Comparison of ENCODE assay signal across 19 cellular contexts in the genomic region with DNA sequence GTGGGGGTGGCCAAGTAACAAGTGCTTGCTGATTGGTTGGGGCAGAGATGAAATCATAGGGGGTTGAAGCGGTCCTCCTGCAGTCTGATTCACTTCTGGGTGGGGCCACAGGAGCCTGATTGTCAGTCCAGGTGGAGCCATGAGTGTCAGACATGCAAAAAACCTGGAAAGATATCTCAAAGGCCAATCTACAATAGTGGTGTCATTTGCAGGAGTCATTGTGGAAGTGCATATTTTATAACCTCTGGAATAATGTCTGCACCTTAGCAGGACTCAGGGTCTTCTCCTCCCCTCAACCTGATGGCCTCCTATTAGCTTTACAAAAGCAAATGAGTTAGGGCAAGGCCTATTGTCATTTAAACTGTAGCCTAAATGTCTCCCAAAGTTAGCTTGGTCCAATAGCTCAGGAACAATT.
"Had no signal": no experiment of that assay in that cellular context is flagged by ENCODE, and none has a peak within 500 bp of the region (broad histone marks: within the 10 kb centered on the region; RNA-seq: fewer than 3 reads in every experiment).

No MANE protein-coding gene starts in this region.

- H3K4me1 ChIP-seq: pancreas, psoas muscle, right atrium auricular region, spleen, upper lobe of right lung had no signal

- H3K27ac ChIP-seq: pancreas, psoas muscle, right atrium auricular region, spleen, thoracic aorta, upper lobe of right lung had no signal

- H3K9me3 ChIP-seq: pancreas, psoas muscle, right atrium auricular region, spleen, thoracic aorta, upper lobe of right lung had no signal

- H3K4me3 ChIP-seq: pancreas, psoas muscle, right atrium auricular region, spleen, thoracic aorta, upper lobe of right lung had no signal

- ATAC-seq: activated T-cell treated with anti-CD3 and anti-CD28 coated beads, Interleukin-2, amount 50 U/mL, for 72 hours; left cardiac atrium; pancreas; psoas muscle; upper lobe of right lung had no signal

- DNase-seq: activated B cell treated with CpG ODN at 0.5 μM for 24 hours; activated CD4-positive, alpha-beta T cell treated with anti-CD3 and anti-CD28 coated beads for 4 hours; activated CD4-positive, alpha-beta T cell treated with anti-CD3 and anti-CD28 coated beads, Interleukin-2, amount 50 U/mL, for 48 hours; activated effector memory CD4-positive, alpha-beta T cell treated with Interleukin-2 at 50 U/mL for 16 hours; activated naive CD4-positive, alpha-beta T cell treated with anti-CD3 and anti-CD28 coated beads, Interleukin-2, amount 10 ng/mL, durations not matched to agents 7 days and 5 days; activated T-cell treated with anti-CD3 and anti-CD28 coated beads, Interleukin-2, amount 50 U/mL, for 72 hours; amygdala; cortex of kidney; foreskin fibroblast; left cardiac atrium; pancreas; psoas muscle; spleen; stimulated activated CD4-positive, alpha-beta T cell treated with anti-CD3 and anti-CD28 coated beads, Interleukin-4, amount 100 ng/mL, for 1 hour; stimulated activated naive CD4-positive, alpha-beta T cell; T-helper 9 cell; upper lobe of right lung had no signal

- H3K36me3 ChIP-seq: pancreas, right atrium auricular region, spleen, thoracic aorta, upper lobe of right lung had no signal

- H3K27me3 ChIP-seq: pancreas, right atrium auricular region, spleen, upper lobe of right lung had no signal
